16 cellular contexts compared by ENCODE assay signal in the genomic region with DNA sequence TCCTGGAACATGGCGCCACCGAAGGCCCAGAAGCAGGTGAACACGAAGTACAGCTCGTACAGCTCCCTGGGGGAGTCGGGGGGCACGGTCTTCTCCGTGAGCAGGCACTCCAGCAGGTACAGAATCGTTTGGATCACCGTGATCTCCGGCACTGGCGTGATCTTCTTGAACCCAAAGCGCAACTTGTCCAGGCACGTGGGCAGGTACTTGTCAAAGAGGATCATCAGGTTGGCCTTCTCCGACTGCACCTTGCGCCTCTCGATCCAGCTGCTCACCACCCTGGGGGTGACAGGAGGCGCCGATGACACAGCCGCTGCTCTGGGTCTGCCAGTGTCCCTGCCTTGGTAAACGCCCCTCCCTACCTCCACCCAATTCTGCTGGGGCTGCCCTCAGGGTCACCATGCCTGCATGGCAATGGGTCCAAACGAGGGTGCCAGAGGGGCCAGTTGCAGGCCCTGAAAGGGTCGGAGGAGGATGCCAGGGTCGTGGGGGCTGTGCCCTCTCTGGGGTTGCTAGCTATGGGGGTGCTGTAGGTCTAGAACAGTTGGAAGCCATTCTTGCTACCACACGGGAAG.
DNase-seq lines count a peak whose midpoint lies in the region; ATAC-seq lines count a peak whose summit lies in the region.
"Had no signal": no experiment of that assay in that cellular context is flagged by ENCODE, and none has a peak within 500 bp of the region (broad histone marks: within the 10 kb centered on the region; RNA-seq: fewer than 3 reads in every experiment).

No MANE protein-coding gene starts in this region.

- no peak for DNase-seq in activated naive CD8-positive, alpha-beta T cell treated with anti-CD3 and anti-CD28 coated beads, Interleukin-2, amount 50 U/mL, for 24 hours
- DNase-seq in islet precursor cell (peak; percentile 44), posterior vena cava (ENCODE audit: low spot score) (peak; percentile 81), NCI-H82 treated with DMSO at 0.1 percent for 48 hours (lab: John Stamatoyannopoulos, UW; ENCODE audit: unreplicated experiment) (no peak)
- DNase-seq: ACHN; C1 segment of cervical spinal cord; Calu3; CD4-positive, alpha-beta T cell; DMS 273 treated with DMSO at 0.1 percent for 48 hours; HCEC 1CT; HFFc6 had no signal

- no peak overlapping the region for H3K4me3 Mint-ChIP-seq in activated naive CD8-positive, alpha-beta T cell
- H3K4me3 Mint-ChIP-seq in activated naive CD8-positive, alpha-beta T cell treated with anti-CD3 and anti-CD28 coated beads, Interleukin-2, amount 50 U/mL, for 24 hours = no peak overlapping the region
- H3K4me3 Mint-ChIP-seq: HFFc6 had no signal

- intact Hi-C loops in posterior vena cava (cut with DNase I) = no loop called here

- H3K27me3 Mint-ChIP-seq in activated naive CD8-positive, alpha-beta T cell = peaks cover 2% of the 10 kb centered on the region
- peaks cover 8% of the 10 kb centered on the region for H3K27me3 Mint-ChIP-seq in activated naive CD8-positive, alpha-beta T cell treated with anti-CD3 and anti-CD28 coated beads, Interleukin-2, amount 50 U/mL, for 24 hours

- peak overlapping the region; percentile 37 for H3K27ac Mint-ChIP-seq in activated naive CD8-positive, alpha-beta T cell
- H3K27ac Mint-ChIP-seq in activated naive CD8-positive, alpha-beta T cell treated with anti-CD3 and anti-CD28 coated beads, Interleukin-2, amount 50 U/mL, for 24 hours = no peak overlapping the region
- H3K27ac Mint-ChIP-seq: B cell; CD4-positive, alpha-beta T cell; HFFc6 had no signal

- ATAC-seq in activated naive CD8-positive, alpha-beta T cell treated with anti-CD3 and anti-CD28 coated beads, Interleukin-2, amount 50 U/mL, for 24 hours = no peak
- ATAC-seq in GM18517 (IDR thresholded peaks at IDR 0.05; ENCODE audit: unreplicated experiment) (no peak), GM18511 (IDR thresholded peaks at IDR 0.05; ENCODE audit: unreplicated experiment) (no peak)
- ATAC-seq: HepG2 had no signal

- H3K36me3 Mint-ChIP-seq in activated naive CD8-positive, alpha-beta T cell = no peaks in the 10 kb centered on the region
- H3K36me3 Mint-ChIP-seq in activated naive CD8-positive, alpha-beta T cell treated with anti-CD3 and anti-CD28 coated beads, Interleukin-2, amount 50 U/mL, for 24 hours (ENCODE audit: low read depth) = no peaks in the 10 kb centered on the region

- peaks cover 4% of the 10 kb centered on the region for H3K4me1 Mint-ChIP-seq in activated naive CD8-positive, alpha-beta T cell (ENCODE audit: low read depth)
- H3K4me1 Mint-ChIP-seq in activated naive CD8-positive, alpha-beta T cell treated with anti-CD3 and anti-CD28 coated beads, Interleukin-2, amount 50 U/mL, for 24 hours = peaks cover 6% of the 10 kb centered on the region

- H3K9me3 Mint-ChIP-seq in activated naive CD8-positive, alpha-beta T cell (ENCODE audit: low read depth) = no peaks in the 10 kb centered on the region
- H3K9me3 Mint-ChIP-seq in activated naive CD8-positive, alpha-beta T cell treated with anti-CD3 and anti-CD28 coated beads, Interleukin-2, amount 50 U/mL, for 24 hours = no peaks in the 10 kb centered on the region
- H3K9me3 Mint-ChIP-seq: CD4-positive, alpha-beta T cell; HFFc6 had no signal

Comparison
In these comparisons a context has a peak if more than half of its experiments do, and no peak if none do; other contexts are left out.
1. DNase-seq: peak in islet precursor cell (single experiment) and posterior vena cava (single experiment); none in activated naive CD8-positive, alpha-beta T cell treated with anti-CD3 and anti-CD28 coated beads, Interleukin-2, amount 50 U/mL, for 24 hours (single experiment) and NCI-H82 treated with DMSO at 0.1 percent for 48 hours (single experiment).